ENCODE assay signal across 18 cellular contexts in genomic region chr19:51246153-51246552, GRCh38. TPM values are rescaled to one million over a fixed set of nuclear protein-coding genes. Genes with fewer than 3 reads are reported as not detected.
DNase-seq lines count a peak whose midpoint lies in the region; ATAC-seq, FAIRE-seq and TF ChIP-seq lines count a peak whose summit lies in the region.
"Had no signal": no experiment of that assay in that cellular context is flagged by ENCODE, and none has a peak within 500 bp of the region (broad histone marks: within the 10 kb centered on the region; RNA-seq: fewer than 3 reads in every experiment).

No MANE protein-coding gene starts in this region.

- H3K27me3 ChIP-seq in brain microvascular endothelial cell (replicated peaks) = no peaks in the 10 kb centered on the region
- H3K27me3 ChIP-seq: uterus had no signal

- intact Hi-C loops in activated CD4-positive, alpha-beta memory T cell treated with anti-CD3 and anti-CD28 coated beads for 36 hours (cut with micrococcal nuclease) = no loop called here
- intact Hi-C loops in kidney (cut with DNase I) = no loop called here

- no peak for TF ChIP-seq CTCF in brain microvascular endothelial cell (IDR thresholded peaks at IDR 0.05; ENCODE audit: low read depth, low read length, missing control alignments)
- no peak for TF ChIP-seq CTCF in type B pancreatic cell (conservative IDR thresholded peaks at IDR 0.05)
- no peak for TF ChIP-seq CTCF in kidney (IDR thresholded peaks at IDR 0.05; ENCODE audit: borderline replicate concordance, extremely low read depth, insufficient read depth)

- H3K4me1 Mint-ChIP-seq in activated CD4-positive, alpha-beta memory T cell treated with anti-CD3 and anti-CD28 coated beads, Interleukin-2, amount 10 ng/mL, durations not matched to agents 7 days and 5 days = peaks cover 76% of the 10 kb centered on the region
- H3K4me1 Mint-ChIP-seq in activated CD4-positive, alpha-beta memory T cell treated with anti-CD3 and anti-CD28 coated beads for 36 hours (ENCODE audit: low read depth) = peaks cover 2% of the 10 kb centered on the region
- peaks cover 31 to 34% of the 10 kb centered on the region in 2 donors for H3K4me1 Mint-ChIP-seq in natural killer cell treated with Interleukin-12 subunit alpha and Interleukin-12 subunit beta and Interleukin-15 and Interleukin-18, amount 100 ng/mL, for 72 hours (ENCODE audit: low read depth in 2 of 2)
- H3K4me1 Mint-ChIP-seq in type B pancreatic cell (ENCODE audit: unreplicated experiment) = no peaks in the 10 kb centered on the region
- H3K4me1 Mint-ChIP-seq: mesothelial cell of epicardium had no signal

- no peaks in the 10 kb centered on the region for H3K4me1 ChIP-seq in kidney (ENCODE audit: control insufficient read depth in 1 of 2, insufficient read depth in 1 of 2, low read depth in 1 of 2, low read length in 2 of 2)
- H3K4me1 ChIP-seq: esophagus muscularis mucosa, psoas muscle, uterus had no signal

- H3K36me3 Mint-ChIP-seq in activated CD4-positive, alpha-beta memory T cell treated with anti-CD3 and anti-CD28 coated beads, Interleukin-2, amount 10 ng/mL, durations not matched to agents 7 days and 5 days (ENCODE audit: low read depth) = peaks cover 38% of the 10 kb centered on the region
- no peaks in the 10 kb centered on the region for H3K36me3 Mint-ChIP-seq in activated CD4-positive, alpha-beta memory T cell treated with anti-CD3 and anti-CD28 coated beads for 36 hours
- H3K36me3 Mint-ChIP-seq in natural killer cell treated with Interleukin-12 subunit alpha and Interleukin-12 subunit beta and Interleukin-15 and Interleukin-18, amount 100 ng/mL, for 72 hours = no peaks in the 10 kb centered on the region
- no peaks in the 10 kb centered on the region for H3K36me3 Mint-ChIP-seq in type B pancreatic cell
- H3K36me3 Mint-ChIP-seq: mesothelial cell of epicardium had no signal

- H3K27ac ChIP-seq in brain microvascular endothelial cell (no peak overlapping the region), kidney (ENCODE audit: low read depth in 2 of 2, low read length in 2 of 2) (no peak overlapping the region)
- H3K27ac ChIP-seq: esophagus muscularis mucosa, psoas muscle, uterus had no signal

- H3K9me3 Mint-ChIP-seq in activated CD4-positive, alpha-beta memory T cell treated with anti-CD3 and anti-CD28 coated beads, Interleukin-2, amount 10 ng/mL, durations not matched to agents 7 days and 5 days = no peaks in the 10 kb centered on the region
- H3K9me3 Mint-ChIP-seq in activated CD4-positive, alpha-beta memory T cell treated with anti-CD3 and anti-CD28 coated beads for 36 hours = no peaks in the 10 kb centered on the region
- H3K9me3 Mint-ChIP-seq in natural killer cell treated with Interleukin-12 subunit alpha and Interleukin-12 subunit beta and Interleukin-15 and Interleukin-18, amount 100 ng/mL, for 72 hours = no peaks in the 10 kb centered on the region
- H3K9me3 Mint-ChIP-seq in type B pancreatic cell = no peaks in the 10 kb centered on the region

- H3K9me3 ChIP-seq in kidney (ENCODE audit: control insufficient read depth in 1 of 2, low read length in 2 of 2) = no peaks in the 10 kb centered on the region
- H3K9me3 ChIP-seq: esophagus muscularis mucosa, psoas muscle, uterus had no signal

- H3K4me3 ChIP-seq in brain microvascular endothelial cell (ENCODE audit: low read depth, low read length) = no peak overlapping the region
- no peak overlapping the region for H3K4me3 ChIP-seq in kidney (ENCODE audit: low read length in 2 of 2)
- H3K4me3 ChIP-seq: esophagus muscularis mucosa, psoas muscle, uterus had no signal

- peak; percentile 72 to 84 for ATAC-seq in natural killer cell treated with Interleukin-12 subunit alpha and Interleukin-12 subunit beta and Interleukin-15 and Interleukin-18, amount 100 ng/mL, for 72 hours
- ATAC-seq in HG03520 (IDR thresholded peaks at IDR 0.05; ENCODE audit: unreplicated experiment) = no peak
- ATAC-seq: psoas muscle had no signal

- H3K27ac Mint-ChIP-seq in activated CD4-positive, alpha-beta memory T cell treated with anti-CD3 and anti-CD28 coated beads, Interleukin-2, amount 10 ng/mL, durations not matched to agents 7 days and 5 days = peak overlapping the region; percentile 90
- H3K27ac Mint-ChIP-seq in activated CD4-positive, alpha-beta memory T cell treated with anti-CD3 and anti-CD28 coated beads for 36 hours = no peak overlapping the region
- H3K27ac Mint-ChIP-seq in natural killer cell treated with Interleukin-12 subunit alpha and Interleukin-12 subunit beta and Interleukin-15 and Interleukin-18, amount 100 ng/mL, for 72 hours = peak overlapping the region; percentile 24 to 61
- no peak overlapping the region for H3K27ac Mint-ChIP-seq in type B pancreatic cell
- H3K27ac Mint-ChIP-seq: mesothelial cell of epicardium had no signal

- H3K4me3 Mint-ChIP-seq in activated CD4-positive, alpha-beta memory T cell treated with anti-CD3 and anti-CD28 coated beads, Interleukin-2, amount 10 ng/mL, durations not matched to agents 7 days and 5 days = peak overlapping the region; percentile 66
- H3K4me3 Mint-ChIP-seq in activated CD4-positive, alpha-beta memory T cell treated with anti-CD3 and anti-CD28 coated beads for 36 hours = no peak overlapping the region
- H3K4me3 Mint-ChIP-seq in natural killer cell treated with Interleukin-12 subunit alpha and Interleukin-12 subunit beta and Interleukin-15 and Interleukin-18, amount 100 ng/mL, for 72 hours = peak overlapping the region; percentile 82
- H3K4me3 Mint-ChIP-seq in type B pancreatic cell = no peak overlapping the region
- H3K4me3 Mint-ChIP-seq: mesothelial cell of epicardium had no signal

- in situ Hi-C loops in brain microvascular endothelial cell (cut with HindIII; ENCODE audit: low pct_ligation_motif_present, low sequenced_read_pairs) = no loop called here

- H3K9ac ChIP-seq in kidney (ENCODE audit: low read length in 2 of 2) = no peak overlapping the region

- no peak for FAIRE-seq in kidney (lab: Jason Lieb, UNC)

- peaks cover 7% of the 10 kb centered on the region for H3K27me3 Mint-ChIP-seq in activated CD4-positive, alpha-beta memory T cell treated with anti-CD3 and anti-CD28 coated beads, Interleukin-2, amount 10 ng/mL, durations not matched to agents 7 days and 5 days
- H3K27me3 Mint-ChIP-seq in activated CD4-positive, alpha-beta memory T cell treated with anti-CD3 and anti-CD28 coated beads for 36 hours = peaks cover 10% of the 10 kb centered on the region
- peaks cover 0 to 3% of the 10 kb centered on the region in 2 donors for H3K27me3 Mint-ChIP-seq in natural killer cell treated with Interleukin-12 subunit alpha and Interleukin-12 subunit beta and Interleukin-15 and Interleukin-18, amount 100 ng/mL, for 72 hours
- no peaks in the 10 kb centered on the region for H3K27me3 Mint-ChIP-seq in type B pancreatic cell

- CTCF ChIA-PET in activated CD4-positive, alpha-beta memory T cell treated with anti-CD3 and anti-CD28 coated beads, Interleukin-2, amount 10 ng/mL, durations not matched to agents 7 days and 5 days (lab: Charles Lee) = interaction anchor here (0.6 to 3.1 kb wide), 6 partner anchors 10 to 33 kb away, joined by 3 to 21 read pairs (median 3); partner anchors contain the start of gene CD33
- CTCF ChIA-PET in activated CD4-positive, alpha-beta memory T cell treated with anti-CD3 and anti-CD28 coated beads for 36 hours (lab: Charles Lee) = no interaction called here

- H3K36me3 ChIP-seq in brain microvascular endothelial cell (replicated peaks) (no peaks in the 10 kb centered on the region), kidney (ENCODE audit: control insufficient read depth in 1 of 2, insufficient read depth in 2 of 2, low read length in 2 of 2) (no peaks in the 10 kb centered on the region)
- H3K36me3 ChIP-seq: esophagus muscularis mucosa, uterus had no signal

- POLR2A ChIA-PET in activated CD4-positive, alpha-beta memory T cell treated with anti-CD3 and anti-CD28 coated beads, Interleukin-2, amount 10 ng/mL, durations not matched to agents 7 days and 5 days (lab: Charles Lee) = interaction anchor here (1.4 to 3.7 kb wide), 6 partner anchors 8 to 24 kb away, joined by 3 to 16 read pairs (median 4); no protein-coding TSS in a partner anchor
- POLR2A ChIA-PET in activated CD4-positive, alpha-beta memory T cell treated with anti-CD3 and anti-CD28 coated beads for 36 hours (lab: Charles Lee) = no interaction called here

- peak; percentile 37 for DNase-seq in activated CD4-positive, alpha-beta memory T cell treated with anti-CD3 and anti-CD28 coated beads, Interleukin-2, amount 10 ng/mL, durations not matched to agents 7 days and 5 days
- no peak for DNase-seq in activated CD4-positive, alpha-beta memory T cell treated with anti-CD3 and anti-CD28 coated beads for 36 hours
- DNase-seq in NOMO-1 treated with dmso at 0.1 percent for 144 hours (lab: John Stamatoyannopoulos, UW; ENCODE audit: unreplicated experiment) (peak; percentile 65), brain microvascular endothelial cell (peak; percentile 35), type B pancreatic cell (ENCODE audit: extremely low spot score, unreplicated experiment) (no peak), kidney (no peak)
- no peak for DNase-seq in natural killer cell treated with Interleukin-12 subunit alpha and Interleukin-12 subunit beta and Interleukin-15 and Interleukin-18, amount 100 ng/mL, for 72 hours (ENCODE audit: low spot score)
- DNase-seq: activated CD4-positive, alpha-beta T cell treated with anti-CD3 and anti-CD28 coated beads, Interleukin-2, amount 50 U/mL, for 4 hours; activated naive CD4-positive, alpha-beta T cell; caudate nucleus; DMS53; HCEC 1CT; psoas muscle; SW 1271; uterus had no signal

RNA-seq across cellular contexts. Expression of gene SIGLECL1, which starts 4.7 kb away (rescaled TPM):
- total RNA-seq in activated CD4-positive, alpha-beta memory T cell treated with anti-CD3 and anti-CD28 coated beads, Interleukin-2, amount 10 ng/mL, durations not matched to agents 7 days and 5 days = under 1 TPM in 1 of 2 experiments, not detected in 1; 0.18 TPM
- total RNA-seq in activated CD4-positive, alpha-beta memory T cell treated with anti-CD3 and anti-CD28 coated beads for 36 hours = not detected
- not detected for total RNA-seq in natural killer cell treated with Interleukin-12 subunit alpha and Interleukin-12 subunit beta and Interleukin-15 and Interleukin-18, amount 100 ng/mL, for 72 hours
- total RNA-seq in type B pancreatic cell (ENCODE audit: low replicate concordance) (not detected in 2 replicates), kidney (not detected)
- polyA plus RNA-seq in kidney (ENCODE audit: insufficient read depth, low read depth, low replicate concordance) = not detected
- total RNA-seq: esophagus muscularis mucosa, mesothelial cell of epicardium, psoas muscle had no signal
- polyA plus RNA-seq: psoas muscle had no signal

RNA-seq across cellular contexts. Expression of gene CD33, which starts 21.3 kb away (rescaled TPM):
- total RNA-seq in activated CD4-positive, alpha-beta memory T cell treated with anti-CD3 and anti-CD28 coated beads, Interleukin-2, amount 10 ng/mL, durations not matched to agents 7 days and 5 days = 10 to 100 TPM; 21.1 to 23.7 TPM
- total RNA-seq in activated CD4-positive, alpha-beta memory T cell treated with anti-CD3 and anti-CD28 coated beads for 36 hours = under 1 TPM; 0.43 to 0.65 TPM
- 1 to 10 TPM in 1 of 2 donors, under 1 TPM in 1; 0.89 to 1.4 TPM for total RNA-seq in natural killer cell treated with Interleukin-12 subunit alpha and Interleukin-12 subunit beta and Interleukin-15 and Interleukin-18, amount 100 ng/mL, for 72 hours
- total RNA-seq in type B pancreatic cell (ENCODE audit: low replicate concordance) (not detected in 2 replicates), kidney (14.0 TPM)
- 2.6 TPM for polyA plus RNA-seq in kidney (ENCODE audit: insufficient read depth, low read depth, low replicate concordance)
- total RNA-seq: mesothelial cell of epicardium had no signal

Comparison
In these comparisons a context has a peak if more than half of its experiments do, and no peak if none do; other contexts are left out.
1. DNase-seq: peak in activated CD4-positive, alpha-beta memory T cell treated with anti-CD3 and anti-CD28 coated beads, Interleukin-2, amount 10 ng/mL, durations not matched to agents 7 days and 5 days (single experiment), NOMO-1 treated with dmso at 0.1 percent for 144 hours (single experiment) and brain microvascular endothelial cell (single experiment); none in activated CD4-positive, alpha-beta memory T cell treated with anti-CD3 and anti-CD28 coated beads for 36 hours (single experiment), natural killer cell treated with Interleukin-12 subunit alpha and Interleukin-12 subunit beta and Interleukin-15 and Interleukin-18, amount 100 ng/mL, for 72 hours (single experiment), type B pancreatic cell (single experiment) and kidney (single experiment).
2. H3K27ac Mint-ChIP-seq: peak in activated CD4-positive, alpha-beta memory T cell treated with anti-CD3 and anti-CD28 coated beads, Interleukin-2, amount 10 ng/mL, durations not matched to agents 7 days and 5 days (single experiment) and natural killer cell treated with Interleukin-12 subunit alpha and Interleukin-12 subunit beta and Interleukin-15 and Interleukin-18, amount 100 ng/mL, for 72 hours (2 of 2); none in activated CD4-positive, alpha-beta memory T cell treated with anti-CD3 and anti-CD28 coated beads for 36 hours (single experiment) and type B pancreatic cell (single experiment).
3. H3K4me3 Mint-ChIP-seq: peak in activated CD4-positive, alpha-beta memory T cell treated with anti-CD3 and anti-CD28 coated beads, Interleukin-2, amount 10 ng/mL, durations not matched to agents 7 days and 5 days (single experiment) and natural killer cell treated with Interleukin-12 subunit alpha and Interleukin-12 subunit beta and Interleukin-15 and Interleukin-18, amount 100 ng/mL, for 72 hours (single experiment); none in activated CD4-positive, alpha-beta memory T cell treated with anti-CD3 and anti-CD28 coated beads for 36 hours (single experiment) and type B pancreatic cell (single experiment).